ENCODE assay signal across 9 cellular contexts in the genomic region with DNA sequence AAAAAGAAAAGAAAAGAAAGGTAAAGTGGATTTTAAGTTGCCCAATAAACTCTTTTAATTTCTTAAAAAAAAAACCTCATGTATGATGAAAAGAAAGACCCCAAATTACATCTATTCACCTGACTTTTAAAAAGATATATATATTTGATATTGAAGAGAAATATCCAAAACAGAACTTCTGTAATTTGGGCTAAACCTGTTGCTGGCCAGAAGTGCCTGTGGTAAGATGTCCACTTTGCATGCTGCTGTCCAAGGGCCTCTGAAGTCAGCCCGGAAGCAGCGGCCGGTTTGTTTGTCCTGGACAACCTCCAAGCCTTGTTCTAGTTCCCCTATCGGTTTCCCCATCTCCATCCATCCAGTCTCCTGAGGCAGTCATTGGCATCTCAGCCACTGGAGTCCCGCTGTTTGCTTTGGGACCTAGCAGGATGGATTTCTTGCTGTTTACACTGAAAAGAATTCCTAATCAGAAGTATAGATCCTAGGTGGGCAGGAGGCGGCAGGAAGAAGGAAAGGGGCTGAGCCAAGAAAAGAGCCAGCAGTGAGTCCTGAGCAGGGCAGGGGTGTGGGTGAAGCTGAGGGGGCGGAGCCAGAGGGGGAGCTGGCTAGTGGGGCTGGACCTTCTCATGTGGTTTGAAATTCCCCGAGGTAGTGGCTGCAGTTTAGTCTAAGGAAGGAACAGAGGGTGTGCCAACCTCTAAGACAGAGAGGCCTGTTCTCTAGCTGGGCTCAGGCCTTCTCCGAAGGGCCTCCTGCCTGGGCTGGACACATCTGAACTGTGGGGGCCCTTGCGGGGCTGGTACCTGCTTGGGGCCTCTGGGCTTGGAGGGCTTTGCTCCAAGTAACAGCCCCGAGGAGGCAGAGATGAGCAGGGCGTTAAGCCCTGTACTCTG. TPM values are rescaled to one million over a fixed set of nuclear protein-coding genes. Genes with fewer than 3 reads are reported as not detected.
A peak's percentile ranks its signal among the peaks of the same experiment; 100 is the strongest.
DNase-seq lines count a peak whose midpoint lies in the region; ATAC-seq and TF ChIP-seq lines count a peak whose summit lies in the region.
"Had no signal": no experiment of that assay in that cellular context is flagged by ENCODE, and none has a peak within 500 bp of the region (broad histone marks: within the 10 kb centered on the region; RNA-seq: fewer than 3 reads in every experiment).

No MANE protein-coding gene starts in this region.

- intact Hi-C loops in lower lobe of right lung (cut with DNase I), result no loop called here

- H3K4me3 ChIP-seq in lower lobe of right lung, result no peak overlapping the region

- H3K27ac ChIP-seq in caudate nucleus (ENCODE audit: low read depth, low read length), result no peak overlapping the region
- H3K27ac ChIP-seq in lower lobe of right lung, result peak overlapping the region; percentile 13

- H3K4me1 ChIP-seq in lower lobe of right lung, result peaks cover 22% of the 10 kb centered on the region

- no peaks in the 10 kb centered on the region for H3K9me3 ChIP-seq in lower lobe of right lung

- H3K36me3 ChIP-seq in lower lobe of right lung, result no peaks in the 10 kb centered on the region

- no peak for TF ChIP-seq CTCF in lower lobe of right lung (IDR thresholded peaks at IDR 0.05)

- DNase-seq in AG20443 (ENCODE audit: low spot score) (peak; percentile 66), NCI-H1092 (lab: John Stamatoyannopoulos, UW) (peak; percentile 59), caudate nucleus (lab: John Stamatoyannopoulos, UW) (peak in 39 of 61 donors; percentile 4 to 64 (median 30)), lower lobe of right lung (peak; percentile 84), germinal center (ENCODE audit: low spot score) (no peak)
- no peak for DNase-seq in activated T-cell treated with anti-CD3 and anti-CD28 coated beads, Interleukin-2, amount 50 U/mL, for 48 hours
- DNase-seq in effector CD8-positive, alpha-beta T cell (lab: John Stamatoyannopoulos, UW), result no peak
- DNase-seq: glutamatergic neuron had no signal

- peaks cover 23% of the 10 kb centered on the region for H3K27me3 ChIP-seq in lower lobe of right lung (ENCODE audit: low read depth)

- peak; percentile 79 to 80 for ATAC-seq in lower lobe of right lung
- no peak for ATAC-seq in GM21367 (IDR thresholded peaks at IDR 0.05; ENCODE audit: unreplicated experiment)

RNA-seq across cellular contexts. Expression of a gene that starts 3.3 kb away (rescaled TPM):
- 9.2 TPM for total RNA-seq in lower lobe of right lung

RNA-seq across cellular contexts. Expression of a gene that starts 56.5 kb away (rescaled TPM):
- 16.7 TPM for total RNA-seq in lower lobe of right lung

Comparison
In these comparisons a context has a peak if more than half of its experiments do, and no peak if none do; other contexts are left out.
1. DNase-seq: peak in AG20443 (single experiment), NCI-H1092 (single experiment), caudate nucleus (39 of 61) and lower lobe of right lung (single experiment); none in activated T-cell treated with anti-CD3 and anti-CD28 coated beads, Interleukin-2, amount 50 U/mL, for 48 hours (0 of 2), effector CD8-positive, alpha-beta T cell (single experiment) and germinal center (single experiment).